ENCODE assay signal across 31 cellular contexts in the genomic region with DNA sequence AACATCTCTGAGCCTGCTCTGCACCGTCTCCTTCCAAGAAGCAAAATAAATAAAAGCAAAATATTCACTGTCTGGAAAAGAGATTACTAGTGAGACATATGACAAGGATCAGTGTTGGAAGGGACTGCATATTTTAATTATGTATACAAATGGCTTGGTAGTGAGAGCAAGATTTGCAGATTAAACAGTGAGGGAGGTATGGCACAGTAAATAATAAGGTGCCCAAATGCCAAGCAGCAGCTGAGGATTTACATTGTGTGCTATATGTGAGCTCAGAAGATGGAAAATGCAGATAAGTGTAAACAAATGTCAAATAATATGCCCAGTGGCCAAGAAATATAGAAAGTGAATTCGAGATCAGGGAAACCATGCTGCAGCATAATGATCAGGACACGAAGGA.
"Had no signal": no experiment of that assay in that cellular context is flagged by ENCODE, and none has a peak within 500 bp of the region (broad histone marks: within the 10 kb centered on the region; RNA-seq: fewer than 3 reads in every experiment).

No MANE protein-coding gene starts in this region.

- H3K27me3 Mint-ChIP-seq: activated CD4-positive, alpha-beta memory T cell treated with anti-CD3 and anti-CD28 coated beads, Interleukin-2, amount 10 ng/mL, durations not matched to agents 7 days and 5 days; activated CD4-positive, alpha-beta T cell treated with anti-CD3 and anti-CD28 coated beads, Interleukin-2, amount 10 ng/mL, durations not matched to agents 7 days and 5 days; activated naive CD4-positive, alpha-beta T cell treated with anti-CD3 and anti-CD28 coated beads, Interleukin-2, amount 10 ng/mL, durations not matched to agents 7 days and 5 days; activated naive CD8-positive, alpha-beta T cell treated with anti-CD3 and anti-CD28 coated beads, Interleukin-2, amount 10 ng/mL, durations not matched to agents 7 days and 5 days; activated T-cell treated with anti-CD3 and anti-CD28 coated beads, Interleukin-2, amount 50 U/mL, for 24 hours; central memory CD8-positive, alpha-beta T cell; dendritic cell treated with granulocyte-macrophage colony-stimulating factor and Interleukin-4, amounts not matched to agents 40 ng/mL and 50 ng/mL, for 4 days; T-helper 17 cell had no signal

- H3K9me3 Mint-ChIP-seq: activated CD4-positive, alpha-beta memory T cell treated with anti-CD3 and anti-CD28 coated beads, Interleukin-2, amount 10 ng/mL, durations not matched to agents 7 days and 5 days; activated naive CD4-positive, alpha-beta T cell treated with anti-CD3 and anti-CD28 coated beads, Interleukin-2, amount 10 ng/mL, durations not matched to agents 7 days and 5 days; activated naive CD8-positive, alpha-beta T cell treated with anti-CD3 and anti-CD28 coated beads, Interleukin-2, amount 10 ng/mL, durations not matched to agents 7 days and 5 days; activated T-cell treated with anti-CD3 and anti-CD28 coated beads, Interleukin-2, amount 50 U/mL, for 24 hours; dendritic cell treated with granulocyte-macrophage colony-stimulating factor and Interleukin-4, amounts not matched to agents 40 ng/mL and 50 ng/mL, for 4 days; endodermal cell; T-helper 2 cell treated with Interferon-gamma antibody and Interleukin-4, amounts not matched to agents 5 μg/mL and 100 μg/mL, for 36 hours had no signal

- H3K9me3 ChIP-seq: ascending aorta, esophagus muscularis mucosa, gastrocnemius medialis, heart left ventricle had no signal

- H3K4me3 Mint-ChIP-seq: activated CD4-positive, alpha-beta memory T cell treated with anti-CD3 and anti-CD28 coated beads, Interleukin-2, amount 10 ng/mL, durations not matched to agents 7 days and 5 days; activated CD4-positive, alpha-beta T cell treated with anti-CD3 and anti-CD28 coated beads, Interleukin-2, amount 10 ng/mL, durations not matched to agents 7 days and 5 days; activated naive CD4-positive, alpha-beta T cell treated with anti-CD3 and anti-CD28 coated beads, Interleukin-2, amount 10 ng/mL, durations not matched to agents 7 days and 5 days; activated naive CD8-positive, alpha-beta T cell treated with anti-CD3 and anti-CD28 coated beads, Interleukin-2, amount 10 ng/mL, durations not matched to agents 7 days and 5 days; activated T-cell treated with anti-CD3 and anti-CD28 coated beads, Interleukin-2, amount 50 U/mL, for 24 hours; activated T-cell treated with anti-CD3 and anti-CD28 coated beads, Interleukin-2, amount 50 U/mL, for 72 hours; central memory CD8-positive, alpha-beta T cell; dendritic cell treated with granulocyte-macrophage colony-stimulating factor and Interleukin-4, amounts not matched to agents 40 ng/mL and 50 ng/mL, for 4 days; endodermal cell; T-helper 17 cell; T-helper 2 cell treated with Interferon-gamma antibody and Interleukin-4, amounts not matched to agents 5 μg/mL and 100 μg/mL, for 36 hours had no signal

- H3K27ac ChIP-seq: ascending aorta, brain microvascular endothelial cell, coronary artery, dorsolateral prefrontal cortex, esophagus muscularis mucosa, foreskin keratinocyte, gastrocnemius medialis, heart left ventricle had no signal

- H3K36me3 ChIP-seq: ascending aorta, brain microvascular endothelial cell, esophagus muscularis mucosa, gastrocnemius medialis, heart left ventricle had no signal

- ATAC-seq: activated naive CD4-positive, alpha-beta T cell treated with anti-CD3 and anti-CD28 coated beads, Interleukin-2, amount 50 U/mL, for 72 hours; activated T-cell treated with anti-CD3 and anti-CD28 coated beads, Interleukin-2, amount 50 U/mL, for 72 hours; foreskin keratinocyte; gastrocnemius medialis; heart left ventricle; T-helper 17 cell had no signal

- H3K4me3 ChIP-seq: ascending aorta, coronary artery, dorsolateral prefrontal cortex, esophagus muscularis mucosa, gastrocnemius medialis, heart left ventricle had no signal

- H3K4me1 Mint-ChIP-seq: activated CD4-positive, alpha-beta memory T cell treated with anti-CD3 and anti-CD28 coated beads, Interleukin-2, amount 10 ng/mL, durations not matched to agents 7 days and 5 days; activated CD4-positive, alpha-beta T cell treated with anti-CD3 and anti-CD28 coated beads, Interleukin-2, amount 10 ng/mL, durations not matched to agents 7 days and 5 days; activated naive CD4-positive, alpha-beta T cell treated with anti-CD3 and anti-CD28 coated beads, Interleukin-2, amount 10 ng/mL, durations not matched to agents 7 days and 5 days; activated naive CD8-positive, alpha-beta T cell treated with anti-CD3 and anti-CD28 coated beads, Interleukin-2, amount 10 ng/mL, durations not matched to agents 7 days and 5 days; central memory CD8-positive, alpha-beta T cell; endodermal cell; T-helper 17 cell had no signal

- H3K27ac Mint-ChIP-seq: activated CD4-positive, alpha-beta memory T cell treated with anti-CD3 and anti-CD28 coated beads, Interleukin-2, amount 10 ng/mL, durations not matched to agents 7 days and 5 days; activated CD4-positive, alpha-beta T cell treated with anti-CD3 and anti-CD28 coated beads, Interleukin-2, amount 10 ng/mL, durations not matched to agents 7 days and 5 days; activated naive CD4-positive, alpha-beta T cell treated with anti-CD3 and anti-CD28 coated beads, Interleukin-2, amount 10 ng/mL, durations not matched to agents 7 days and 5 days; activated naive CD4-positive, alpha-beta T cell treated with anti-CD3 and anti-CD28 coated beads, Interleukin-2, amount 50 U/mL, for 72 hours; activated naive CD8-positive, alpha-beta T cell treated with anti-CD3 and anti-CD28 coated beads, Interleukin-2, amount 10 ng/mL, durations not matched to agents 7 days and 5 days; activated T-cell treated with anti-CD3 and anti-CD28 coated beads, Interleukin-2, amount 50 U/mL, for 24 hours; activated T-cell treated with anti-CD3 and anti-CD28 coated beads, Interleukin-2, amount 50 U/mL, for 72 hours; dendritic cell treated with granulocyte-macrophage colony-stimulating factor and Interleukin-4, amounts not matched to agents 40 ng/mL and 50 ng/mL, for 4 days; endodermal cell; T-helper 17 cell; T-helper 2 cell treated with Interferon-gamma antibody and Interleukin-4, amounts not matched to agents 5 μg/mL and 100 μg/mL, for 36 hours had no signal

- DNase-seq: activated CD4-positive, alpha-beta memory T cell treated with anti-CD3 and anti-CD28 coated beads, Interleukin-2, amount 10 ng/mL, durations not matched to agents 7 days and 5 days; activated CD4-positive, alpha-beta T cell treated with anti-CD3 and anti-CD28 coated beads for 1 hour; activated CD4-positive, alpha-beta T cell treated with anti-CD3 and anti-CD28 coated beads for 4 hours; activated CD4-positive, alpha-beta T cell treated with anti-CD3 and anti-CD28 coated beads, Interleukin-2, amount 10 ng/mL, durations not matched to agents 7 days and 5 days; activated CD4-positive, alpha-beta T cell treated with anti-CD3 and anti-CD28 coated beads, Interleukin-2, amount 50 U/mL, for 4 hours; activated CD8-positive, alpha-beta memory T cell treated with anti-CD3 and anti-CD28 coated beads, Interleukin-2, amount 50 U/mL, for 48 hours; activated gamma-delta T cell; activated naive CD4-positive, alpha-beta T cell; activated naive CD4-positive, alpha-beta T cell treated with anti-CD3 and anti-CD28 coated beads, Interleukin-2, amount 10 ng/mL, durations not matched to agents 7 days and 5 days; activated naive CD8-positive, alpha-beta T cell treated with anti-CD3 and anti-CD28 coated beads, Interleukin-2, amount 10 ng/mL, durations not matched to agents 7 days and 5 days; activated T-cell treated with anti-CD3 and anti-CD28 coated beads for 4 hours; activated T-cell treated with anti-CD3 and anti-CD28 coated beads, Interleukin-2, amount 50 U/mL, for 24 hours; activated T-cell treated with anti-CD3 and anti-CD28 coated beads, Interleukin-2, amount 50 U/mL, for 72 hours; brain microvascular endothelial cell; dorsolateral prefrontal cortex; effector memory CD4-positive, alpha-beta T cell; endodermal cell; foreskin keratinocyte; gastrocnemius medialis; glutamatergic neuron; heart left ventricle; T-helper 1 cell; T-helper 17 cell; T1000 had no signal

- H3K4me1 ChIP-seq: ascending aorta, foreskin keratinocyte, gastrocnemius medialis, heart left ventricle had no signal

- H3K36me3 Mint-ChIP-seq: activated naive CD4-positive, alpha-beta T cell treated with anti-CD3 and anti-CD28 coated beads, Interleukin-2, amount 10 ng/mL, durations not matched to agents 7 days and 5 days; activated naive CD4-positive, alpha-beta T cell treated with anti-CD3 and anti-CD28 coated beads, Interleukin-2, amount 50 U/mL, for 72 hours; activated naive CD8-positive, alpha-beta T cell treated with anti-CD3 and anti-CD28 coated beads, Interleukin-2, amount 10 ng/mL, durations not matched to agents 7 days and 5 days had no signal

- H3K27me3 ChIP-seq: ascending aorta, brain microvascular endothelial cell, esophagus muscularis mucosa, foreskin keratinocyte, gastrocnemius medialis, heart left ventricle had no signal
